Comparison of ENCODE assay signal across 8 cellular contexts in genomic region chr18:36067118-36067957, GRCh38. TPM values are rescaled to one million over a fixed set of nuclear protein-coding genes. Genes with fewer than 3 reads are reported as not detected.
DNase-seq lines count a peak whose midpoint lies in the region; ATAC-seq and TF ChIP-seq lines count a peak whose summit lies in the region.

TSS of gene RPRD1A (minus strand) at chr18:36067559. CDS start at chr18:36067404, 155 bp downstream.

- H4K20me1 ChIP-seq in DOHH2 (ENCODE audit: control insufficient read depth, insufficient read depth, low read depth, low read length) (peaks cover 4% of the 10 kb centered on the region; the same call in 1 of the 2 replicates), GM23338 (replicated peaks; ENCODE audit: insufficient read depth) (peaks cover 30% of the 10 kb centered on the region)

- H3K4me1 ChIP-seq in DOHH2 (ENCODE audit: control insufficient read depth, low read length) (peaks cover 41% of the 10 kb centered on the region), GM23338 (ENCODE audit: insufficient read depth) (peaks cover 16% of the 10 kb centered on the region)
- H3K4me1 ChIP-seq in naive thymus-derived CD4-positive, alpha-beta T cell (ENCODE audit: control insufficient read depth in 2 of 2, insufficient read depth in 2 of 2, low read length in 2 of 2): peaks cover 11 to 16% of the 10 kb centered on the region in 2 donors

- DNase-seq in GM23338 (ENCODE audit: low spot score) (peak; percentile 99), LHCN-M2 (ENCODE audit: low read depth) (peak; percentile 89), RPMI8226 (peak; percentile 99), fibroblast of gingiva (ENCODE audit: low read depth) (peak; percentile 91)
- peak; percentile 95 to 96 for DNase-seq in activated T-helper 1 cell treated with anti-CD3 and anti-CD28 coated beads, Interleukin-2, amount 50 U/mL, for 16 hours (ENCODE audit: low read depth in 1 of 2, low spot score in 1 of 2)
- DNase-seq in naive thymus-derived CD4-positive, alpha-beta T cell: peak; percentile 90 to 98 (median 94)
- peak; percentile 97 for DNase-seq in stimulated activated naive B cell treated with anti-CD40 and anti-IgM and Interleukin-4, amounts not matched to agents 10 μg/mL and 1 μg/mL and 100 μg/mL, for 72 hours

- no peaks in the 10 kb centered on the region for H3K9me3 ChIP-seq in DOHH2 (ENCODE audit: control insufficient read depth, insufficient read depth, low read length)
- H3K9me3 ChIP-seq in naive thymus-derived CD4-positive, alpha-beta T cell (ENCODE audit: control insufficient read depth in 2 of 3, low read length in 3 of 3): no peaks in the 10 kb centered on the region

- no peaks in the 10 kb centered on the region for H3K9me2 ChIP-seq in DOHH2 (replicated peaks; ENCODE audit: control insufficient read depth, low read length)
- no peaks in the 10 kb centered on the region for H3K9me2 ChIP-seq in GM23338 (ENCODE audit: insufficient read depth)

- POLR2A ChIA-PET in naive thymus-derived CD4-positive, alpha-beta T cell (lab: Charles Lee): interaction anchor here (0.7 to 3.3 kb wide), 6 partner anchors 11 to 774 kb away, joined by 3 to 16 read pairs (median 3); partner anchors contain the start of genes ELP2, RMP24 and SLC39A6

- CTCF ChIA-PET in naive thymus-derived CD4-positive, alpha-beta T cell (lab: Charles Lee): no interaction called here

- peak within 1 kb of the TSS; percentile 77 for H3K27ac ChIP-seq in DOHH2 (ENCODE audit: low read depth, low read length)
- H3K27ac ChIP-seq in GM23338 (ENCODE audit: low read depth): peak within 1 kb of the TSS; percentile 90
- H3K27ac ChIP-seq in naive thymus-derived CD4-positive, alpha-beta T cell (ENCODE audit: low read depth, low read length): peak within 1 kb of the TSS; percentile 79

- peak within 1 kb of the TSS; percentile 89 for H2AFZ ChIP-seq in GM23338

- peaks cover 15% of the 10 kb centered on the region for H3K36me3 Mint-ChIP-seq in GM23338 (ENCODE audit: low read depth)
- H3K36me3 Mint-ChIP-seq in naive thymus-derived CD4-positive, alpha-beta T cell: peaks cover 3 to 11% (median 5%) of the 10 kb centered on the region in 5 donors
- H3K36me3 Mint-ChIP-seq in stimulated activated naive B cell treated with anti-CD40 and anti-IgM and Interleukin-4, amounts not matched to agents 10 μg/mL and 1 μg/mL and 100 μg/mL, for 72 hours: peaks cover 15 to 20% of the 10 kb centered on the region in 2 donors

- peaks cover 25% of the 10 kb centered on the region for H3K4me1 Mint-ChIP-seq in GM23338
- H3K4me1 Mint-ChIP-seq in naive thymus-derived CD4-positive, alpha-beta T cell: peaks cover 26 to 50% (median 44%) of the 10 kb centered on the region in 7 donors
- H3K4me1 Mint-ChIP-seq in stimulated activated naive B cell treated with anti-CD40 and anti-IgM and Interleukin-4, amounts not matched to agents 10 μg/mL and 1 μg/mL and 100 μg/mL, for 72 hours: peaks cover 22 to 41% of the 10 kb centered on the region in 2 donors

- peak within 1 kb of the TSS; percentile 97 for H3K27ac Mint-ChIP-seq in GM23338
- peak within 1 kb of the TSS; percentile 85 to 97 (median 94) for H3K27ac Mint-ChIP-seq in naive thymus-derived CD4-positive, alpha-beta T cell
- H3K27ac Mint-ChIP-seq in stimulated activated naive B cell treated with anti-CD40 and anti-IgM and Interleukin-4, amounts not matched to agents 10 μg/mL and 1 μg/mL and 100 μg/mL, for 72 hours: peak within 1 kb of the TSS; percentile 93

- H3K36me3 ChIP-seq in DOHH2 (ENCODE audit: control insufficient read depth, low read length) (peaks cover 26% of the 10 kb centered on the region), GM23338 (ENCODE audit: insufficient read depth) (no peaks in the 10 kb centered on the region)
- peaks cover 0 to 6% (median 0%) of the 10 kb centered on the region in 3 experiments for H3K36me3 ChIP-seq in naive thymus-derived CD4-positive, alpha-beta T cell (ENCODE audit: control insufficient read depth in 2 of 3, insufficient read depth in 3 of 3, low read length in 3 of 3)

- H3F3A ChIP-seq in DOHH2 (ENCODE audit: control insufficient read depth, insufficient read depth): no peaks in the 10 kb centered on the region
- H3F3A ChIP-seq in GM23338 (replicated peaks; ENCODE audit: low read depth): no peaks in the 10 kb centered on the region

- H3K4me3 ChIP-seq in DOHH2 (ENCODE audit: low read length): peak within 1 kb of the TSS; percentile 98
- peak within 1 kb of the TSS; percentile 93 for H3K4me3 ChIP-seq in GM23338
- peak within 1 kb of the TSS; percentile 88 for H3K4me3 ChIP-seq in naive thymus-derived CD4-positive, alpha-beta T cell (ENCODE audit: low read length)

- peak within 1 kb of the TSS; percentile 98 for H3K4me3 Mint-ChIP-seq in GM23338
- H3K4me3 Mint-ChIP-seq in naive thymus-derived CD4-positive, alpha-beta T cell: peak within 1 kb of the TSS; percentile 92 to 98 (median 96)
- H3K4me3 Mint-ChIP-seq in stimulated activated naive B cell treated with anti-CD40 and anti-IgM and Interleukin-4, amounts not matched to agents 10 μg/mL and 1 μg/mL and 100 μg/mL, for 72 hours: peak within 1 kb of the TSS; percentile 88 to 92

- peak; percentile 93 for ATAC-seq in GM23338
- peak; percentile 96 for ATAC-seq in naive thymus-derived CD4-positive, alpha-beta T cell
- ATAC-seq in stimulated activated naive B cell treated with anti-CD40 and anti-IgM and Interleukin-4, amounts not matched to agents 10 μg/mL and 1 μg/mL and 100 μg/mL, for 72 hours (replicated peaks): peak; percentile 91 to 92

- H3K27me3 Mint-ChIP-seq in GM23338 (ENCODE audit: insufficient read depth, low read depth, poor library complexity): peaks cover 6% of the 10 kb centered on the region
- H3K27me3 Mint-ChIP-seq in naive thymus-derived CD4-positive, alpha-beta T cell: peaks cover 0 to 5% (median 0%) of the 10 kb centered on the region in 5 donors
- peaks cover 0 to 5% of the 10 kb centered on the region in 2 donors for H3K27me3 Mint-ChIP-seq in stimulated activated naive B cell treated with anti-CD40 and anti-IgM and Interleukin-4, amounts not matched to agents 10 μg/mL and 1 μg/mL and 100 μg/mL, for 72 hours

- no peaks in the 10 kb centered on the region for H3K9me3 Mint-ChIP-seq in GM23338
- H3K9me3 Mint-ChIP-seq in naive thymus-derived CD4-positive, alpha-beta T cell: peaks cover 0 to 3% (median 0%) of the 10 kb centered on the region in 11 donors
- H3K9me3 Mint-ChIP-seq in stimulated activated naive B cell treated with anti-CD40 and anti-IgM and Interleukin-4, amounts not matched to agents 10 μg/mL and 1 μg/mL and 100 μg/mL, for 72 hours: peaks cover 0 to 3% of the 10 kb centered on the region in 2 donors

- TF ChIP-seq CTCF in DOHH2 (IDR thresholded peaks at IDR 0.05; ENCODE audit: low read depth, low read length, poor library complexity, severe bottlenecking) (no peak), GM23338 (conservative IDR thresholded peaks at IDR 0.05; ENCODE audit: low read depth in 2 of 2) (no peak)

- H3K4me2 ChIP-seq in DOHH2 (ENCODE audit: low read length) (peak within 1 kb of the TSS; percentile 72), GM23338 (peak within 1 kb of the TSS; percentile 93)

- H3K27me3 ChIP-seq in DOHH2 (ENCODE audit: control insufficient read depth, low read length) (no peaks in the 10 kb centered on the region), GM23338 (ENCODE audit: insufficient read depth) (no peaks in the 10 kb centered on the region)
- H3K27me3 ChIP-seq in naive thymus-derived CD4-positive, alpha-beta T cell (ENCODE audit: control insufficient read depth in 2 of 2, insufficient read depth in 2 of 2, low read length in 2 of 2): no peaks in the 10 kb centered on the region

- intact Hi-C loops in naive thymus-derived CD4-positive, alpha-beta T cell (cut with micrococcal nuclease): loop anchor here (1.0 to 10.0 kb wide), 14 partner anchors 17 to 1090 kb away; partner anchors contain the start of genes ELP2 (in 2 of the 2), INO80C (in 2 of the 2), MAPRE2 (in 2 of the 2) and RMP24 (in 2 of the 2)

- H3K79me2 ChIP-seq in DOHH2 (ENCODE audit: control insufficient read depth, low read length): peaks cover 53% of the 10 kb centered on the region
- peaks cover 50% of the 10 kb centered on the region for H3K79me2 ChIP-seq in GM23338 (replicated peaks; ENCODE audit: insufficient read depth)

TF ChIP-seq in GM23338, 12 proteins besides CTCF, POLR2A, EP300 and RAD21 (continues in another document):
- TF ChIP-seq ETS1 (IDR thresholded peaks at IDR 0.05) (peak; percentile 36; the same call in 1 of the 2 replicates), ZNF114 (CRISPR knock-in tag; IDR thresholded peaks at IDR 0.05) (no peak), ZNF331 (CRISPR knock-in tag; IDR thresholded peaks at IDR 0.05; ENCODE audit: low read depth) (no peak), NANOG (IDR thresholded peaks at IDR 0.05; ENCODE audit: borderline replicate concordance) (no peak), JUNB (IDR thresholded peaks at IDR 0.05; ENCODE audit: unreplicated experiment) (no peak), STAT1 (IDR thresholded peaks at IDR 0.05; ENCODE audit: unreplicated experiment) (no peak), POLR2AphosphoS5 (IDR thresholded peaks at IDR 0.05; ENCODE audit: low read depth) (peak; percentile 98), EZH2 (IDR thresholded peaks at IDR 0.05; ENCODE audit: low read depth, unreplicated experiment) (no peak), CREB1 (CRISPR knock-in tag; IDR thresholded peaks at IDR 0.05; ENCODE audit: low read depth) (peak; percentile 99)

RNA-seq across cellular contexts. Expression of gene RPRD1A, which starts in this region (rescaled TPM):
- 155 and 157 TPM in 2 replicates for total RNA-seq in GM23338 (2014; rRNA removed; shearing (Covaris generic))
- polyA plus RNA-seq in GM23338 (2016; fragmentation: Nextera tagmentation; extraction: Ambion mirVana): 62.7 and 67.9 TPM in 2 replicates
- 41.2 and 42.1 TPM in 2 replicates for total RNA-seq in LHCN-M2 (2014; rRNA removed)
- 14.9 TPM for polyA plus RNA-seq in LHCN-M2 (2012)
- total RNA-seq in naive thymus-derived CD4-positive, alpha-beta T cell: 10 to 100 TPM; 22.6 to 51.3 (median 28.7) TPM
- 10 to 100 TPM; 11.8 to 12.1 TPM for polyA plus RNA-seq in naive thymus-derived CD4-positive, alpha-beta T cell

Comparison
In these comparisons a context has a peak if more than half of its experiments do, and no peak if none do; other contexts are left out.
1. Peak in every context shown above with its lines: DNase-seq, ATAC-seq, H3K4me3 ChIP-seq and H3K27ac ChIP-seq.